Comparison of ENCODE assay signal across 19 cellular contexts in genomic region chr1:185291647-185292046, GRCh38. TPM values are rescaled to one million over a fixed set of nuclear protein-coding genes. Genes with fewer than 3 reads are reported as not detected.
DNase-seq lines count a peak whose midpoint lies in the region; ATAC-seq and TF ChIP-seq lines count a peak whose summit lies in the region.
"Had no signal": no experiment of that assay in that cellular context is flagged by ENCODE, and none has a peak within 500 bp of the region (broad histone marks: within the 10 kb centered on the region; RNA-seq: fewer than 3 reads in every experiment).

No MANE protein-coding gene starts in this region.

- DNase-seq in Right ventricle myocardium superior: no peak
- no peak for DNase-seq in cardiac septum (ENCODE audit: low spot score)
- peak; percentile 52 for DNase-seq in NOMO-1 treated with DMSO at 0.1 percent for 48 hours (lab: John Stamatoyannopoulos, UW; ENCODE audit: unreplicated experiment)
- DNase-seq in MG63: no peak
- no peak for DNase-seq in HEK293T (ENCODE audit: extremely low spot score)
- DNase-seq in mesenteric fat pad (ENCODE audit: low spot score): no peak
- no peak for DNase-seq in esophagus muscularis mucosa (ENCODE audit: extremely low spot score)
- DNase-seq: activated CD8-positive, alpha-beta memory T cell treated with anti-CD3 and anti-CD28 coated beads, Interleukin-2, amount 50 U/mL, for 4 hours; NCI-H187; NCI-H774 had no signal

- H3K4me1 Mint-ChIP-seq in dendritic cell treated with granulocyte-macrophage colony-stimulating factor and Interleukin-4, amounts not matched to agents 40 ng/mL and 50 ng/mL, for 4 days (ENCODE audit: low read depth): peaks cover 46% of the 10 kb centered on the region
- H3K4me1 Mint-ChIP-seq: mesothelial cell of epicardium had no signal

- H3K9me3 ChIP-seq in MG63: no peaks in the 10 kb centered on the region
- no peaks in the 10 kb centered on the region for H3K9me3 ChIP-seq in esophagus muscularis mucosa
- H3K9me3 ChIP-seq: gastroesophageal sphincter, HAP-1, SJSA1 had no signal

- H3K4me3 Mint-ChIP-seq in dendritic cell treated with granulocyte-macrophage colony-stimulating factor and Interleukin-4, amounts not matched to agents 40 ng/mL and 50 ng/mL, for 4 days: no peak overlapping the region
- H3K4me3 Mint-ChIP-seq: mesothelial cell of epicardium had no signal

- H3K4me3 ChIP-seq in MG63 (no peak overlapping the region), esophagus muscularis mucosa (no peak overlapping the region)
- H3K4me3 ChIP-seq: cardiac muscle cell, gastroesophageal sphincter, HAP-1, SJSA1, smooth muscle cell had no signal

- no peak for TF ChIP-seq POLR2A in esophagus muscularis mucosa (IDR thresholded peaks at IDR 0.05; ENCODE audit: low read depth)

- WGBS in esophagus muscularis mucosa: 86% methylated on average over 1 of the region's 1 CpG

- CTCF ChIA-PET in HEK293T (lab: Yijun Ruan, JAX): no interaction called here

- TF ChIP-seq EP300 in esophagus muscularis mucosa (IDR thresholded peaks at IDR 0.05): no peak

- no peak overlapping the region for H3K27ac ChIP-seq in esophagus muscularis mucosa (replicated peaks in 1 of 4)
- H3K27ac ChIP-seq: cardiac muscle cell, gastroesophageal sphincter, parathyroid adenoma, SJSA1, VCaP had no signal

- intact Hi-C loops in Right ventricle myocardium superior (cut with DNase I) (no loop called here), cardiac septum (cut with DNase I) (no loop called here), esophagus muscularis mucosa (cut with DNase I) (no loop called here)
- intact Hi-C loops in dendritic cell treated with granulocyte-macrophage colony-stimulating factor and Interleukin-4, amounts not matched to agents 40 ng/mL and 50 ng/mL, for 4 days (cut with micrococcal nuclease): no loop called here

- H3K4me1 ChIP-seq in esophagus muscularis mucosa: peaks cover 0 to 21% (median 14%) of the 10 kb centered on the region in 4 donors
- H3K4me1 ChIP-seq: HAP-1, parathyroid adenoma, SJSA1 had no signal

- H3K36me3 ChIP-seq in MG63: peaks cover 29% of the 10 kb centered on the region
- peaks cover 0 to 19% (median 8%) of the 10 kb centered on the region in 4 donors for H3K36me3 ChIP-seq in esophagus muscularis mucosa

- H3K27ac Mint-ChIP-seq in dendritic cell treated with granulocyte-macrophage colony-stimulating factor and Interleukin-4, amounts not matched to agents 40 ng/mL and 50 ng/mL, for 4 days: peak overlapping the region; percentile 74

- no peaks in the 10 kb centered on the region for H3K27me3 ChIP-seq in MG63
- H3K27me3 ChIP-seq in esophagus muscularis mucosa: no peaks in the 10 kb centered on the region
- H3K27me3 ChIP-seq: cardiac muscle cell, gastroesophageal sphincter, SJSA1 had no signal

- no peaks in the 10 kb centered on the region for H3K9me3 Mint-ChIP-seq in dendritic cell treated with granulocyte-macrophage colony-stimulating factor and Interleukin-4, amounts not matched to agents 40 ng/mL and 50 ng/mL, for 4 days

- peak; percentile 40 for ATAC-seq in Right ventricle myocardium superior (ENCODE audit: poor library complexity)
- ATAC-seq: gastroesophageal sphincter had no signal

- peaks cover 55% of the 10 kb centered on the region for H3K36me3 Mint-ChIP-seq in dendritic cell treated with granulocyte-macrophage colony-stimulating factor and Interleukin-4, amounts not matched to agents 40 ng/mL and 50 ng/mL, for 4 days (ENCODE audit: low read depth)

- no peaks in the 10 kb centered on the region for H3K27me3 Mint-ChIP-seq in dendritic cell treated with granulocyte-macrophage colony-stimulating factor and Interleukin-4, amounts not matched to agents 40 ng/mL and 50 ng/mL, for 4 days

- POLR2A ChIA-PET in HEK293T (lab: Yijun Ruan, JAX): no interaction called here

- no peak for TF ChIP-seq CTCF in esophagus muscularis mucosa (IDR thresholded peaks at IDR 0.05)

TF ChIP-seq in HEK293T, 16 proteins besides CTCF, POLR2A, EP300 and RAD21:
- TF ChIP-seq NFRKB (IDR thresholded peaks at IDR 0.05) (no peak), BHLHE40 (IDR thresholded peaks at IDR 0.05; ENCODE audit: borderline replicate concordance) (no peak), TARDBP (IDR thresholded peaks at IDR 0.05) (no peak), FOXA1 (IDR thresholded peaks at IDR 0.05) (no peak), FOXM1 (IDR thresholded peaks at IDR 0.05; ENCODE audit: borderline replicate concordance) (no peak), LEF1 (IDR thresholded peaks at IDR 0.05; ENCODE audit: borderline replicate concordance) (no peak), ARNT (IDR thresholded peaks at IDR 0.05) (no peak), CTBP1 (IDR thresholded peaks at IDR 0.05; ENCODE audit: borderline replicate concordance) (no peak)
- TF ChIP-seq, protein P1, sequence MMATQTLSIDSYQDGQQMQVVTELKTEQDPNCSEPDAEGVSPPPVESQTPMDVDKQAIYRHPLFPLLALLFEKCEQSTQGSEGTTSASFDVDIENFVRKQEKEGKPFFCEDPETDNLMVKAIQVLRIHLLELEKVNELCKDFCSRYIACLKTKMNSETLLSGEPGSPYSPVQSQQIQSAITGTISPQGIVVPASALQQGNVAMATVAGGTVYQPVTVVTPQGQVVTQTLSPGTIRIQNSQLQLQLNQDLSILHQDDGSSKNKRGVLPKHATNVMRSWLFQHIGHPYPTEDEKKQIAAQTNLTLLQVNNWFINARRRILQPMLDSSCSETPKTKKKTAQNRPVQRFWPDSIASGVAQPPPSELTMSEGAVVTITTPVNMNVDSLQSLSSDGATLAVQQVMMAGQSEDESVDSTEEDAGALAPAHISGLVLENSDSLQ (IDR thresholded peaks at IDR 0.05): no peak

RNA-seq across cellular contexts. Expression of gene IVNS1ABP, which starts 25.4 kb away (rescaled TPM):
- total RNA-seq in Right ventricle myocardium superior (58.4 TPM), cardiac septum (116 TPM), mesenteric fat pad (139 TPM), esophagus muscularis mucosa (10 to 100 TPM; 19.8 to 51.2 (median 30.5) TPM)
- 28.5 and 32.5 TPM in 2 replicates for total RNA-seq in MG63 (2014; rRNA removed; shearing (Covaris generic); ENCODE audit: low replicate concordance)
